In the genomic region with DNA sequence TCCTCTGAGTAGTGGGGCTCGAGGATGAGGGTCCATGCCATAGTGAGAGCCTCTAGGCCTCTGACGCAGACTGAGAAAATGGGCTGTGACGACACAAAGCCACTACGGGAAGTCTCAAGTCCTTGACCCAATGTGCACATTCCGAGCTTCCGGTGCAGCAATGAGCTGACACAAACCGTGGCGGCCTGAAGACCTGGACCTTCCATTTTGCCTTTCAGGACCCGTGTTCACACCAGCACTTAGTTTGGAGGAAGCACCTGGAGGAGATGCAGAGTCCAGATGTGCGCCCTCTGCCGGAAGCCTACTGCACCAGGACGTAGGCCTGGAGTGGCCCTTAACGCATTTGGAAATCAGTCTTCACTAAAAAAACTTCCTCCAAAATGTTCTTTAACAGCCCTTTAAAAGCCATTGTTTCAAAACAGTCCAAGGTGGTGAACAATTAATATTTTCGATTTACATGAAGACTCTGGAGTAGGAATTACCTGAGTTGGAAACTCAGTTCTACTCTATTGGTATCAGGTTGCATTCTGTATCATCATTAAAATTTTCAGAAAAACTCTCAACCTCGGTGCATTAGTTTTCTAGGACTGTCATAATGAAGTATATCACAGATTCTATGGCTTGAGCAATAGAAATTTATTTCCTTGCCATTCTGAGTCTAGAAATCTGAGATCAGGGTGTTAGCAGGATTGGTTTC, we compare ENCODE assay signal across 9 cellular contexts. TPM values are rescaled to one million over a fixed set of nuclear protein-coding genes. Genes with fewer than 3 reads are reported as not detected.
DNase-seq lines count a peak whose midpoint lies in the region; ATAC-seq and TF ChIP-seq lines count a peak whose summit lies in the region.
"Had no signal": no experiment of that assay in that cellular context is flagged by ENCODE, and none has a peak within 500 bp of the region (broad histone marks: within the 10 kb centered on the region; RNA-seq: fewer than 3 reads in every experiment).

No MANE protein-coding gene starts in this region.

- H2BK120ac ChIP-seq in mesendoderm (ENCODE audit: low read depth, low read length): no peak overlapping the region

- no peak overlapping the region for H2BK5ac ChIP-seq in mesendoderm (ENCODE audit: low read length)

- H3K36me3 ChIP-seq in CD4-positive, CD25-positive, alpha-beta regulatory T cell (ENCODE audit: control insufficient read depth, insufficient read depth, low read length): no peaks in the 10 kb centered on the region
- H3K36me3 ChIP-seq in mesendoderm (ENCODE audit: control insufficient read depth, insufficient read depth, low read length): no peaks in the 10 kb centered on the region

- H3K9me3 ChIP-seq in CD4-positive, CD25-positive, alpha-beta regulatory T cell (ENCODE audit: control insufficient read depth in 2 of 2, low read length in 2 of 2): no peaks in the 10 kb centered on the region

- H3K23ac ChIP-seq in mesendoderm (ENCODE audit: low read length): no peak overlapping the region

- no peaks in the 10 kb centered on the region for H3K79me2 ChIP-seq in mesendoderm (ENCODE audit: control insufficient read depth, insufficient read depth, low read length)

- H3K9ac ChIP-seq in mesendoderm (ENCODE audit: low read length): no peak overlapping the region

- no peaks in the 10 kb centered on the region for H3K27me3 Mint-ChIP-seq in CD4-positive, CD25-positive, alpha-beta regulatory T cell
- no peaks in the 10 kb centered on the region for H3K27me3 Mint-ChIP-seq in chondrocyte (ENCODE audit: low read depth)
- H3K27me3 Mint-ChIP-seq in stimulated activated naive B cell treated with anti-CD40 and anti-IgM and Interleukin-4, amounts not matched to agents 10 μg/mL and 1 μg/mL and 100 μg/mL, for 72 hours: no peaks in the 10 kb centered on the region

- H3K36me3 Mint-ChIP-seq in CD4-positive, CD25-positive, alpha-beta regulatory T cell: no peaks in the 10 kb centered on the region
- H3K36me3 Mint-ChIP-seq in chondrocyte (ENCODE audit: low read depth): no peaks in the 10 kb centered on the region
- H3K36me3 Mint-ChIP-seq in stimulated activated naive B cell treated with anti-CD40 and anti-IgM and Interleukin-4, amounts not matched to agents 10 μg/mL and 1 μg/mL and 100 μg/mL, for 72 hours: peaks cover 4 to 6% of the 10 kb centered on the region in 2 donors

- peak; percentile 52 to 56 for ATAC-seq in CD4-positive, CD25-positive, alpha-beta regulatory T cell (ENCODE audit: low read depth in 2 of 2)
- ATAC-seq in HG03521 (IDR thresholded peaks at IDR 0.05; ENCODE audit: unreplicated experiment): peak; percentile 38
- peak; percentile 42 to 43 for ATAC-seq in stimulated activated naive B cell treated with anti-CD40 and anti-IgM and Interleukin-4, amounts not matched to agents 10 μg/mL and 1 μg/mL and 100 μg/mL, for 72 hours (replicated peaks)

- no peak overlapping the region for H3K4ac ChIP-seq in mesendoderm (ENCODE audit: low read depth, low read length)

- peak overlapping the region; percentile 25 to 79 (median 73) for H3K27ac Mint-ChIP-seq in CD4-positive, CD25-positive, alpha-beta regulatory T cell
- no peak overlapping the region for H3K27ac Mint-ChIP-seq in chondrocyte (ENCODE audit: unreplicated experiment)
- peak overlapping the region; percentile 76 for H3K27ac Mint-ChIP-seq in stimulated activated naive B cell treated with anti-CD40 and anti-IgM and Interleukin-4, amounts not matched to agents 10 μg/mL and 1 μg/mL and 100 μg/mL, for 72 hours

- H4K5ac ChIP-seq in mesendoderm (ENCODE audit: low read length): no peak overlapping the region

- H3K4me1 ChIP-seq in CD4-positive, CD25-positive, alpha-beta regulatory T cell (ENCODE audit: control insufficient read depth, insufficient read depth, low read length, poor library complexity, severe bottlenecking): peaks cover 19% of the 10 kb centered on the region
- H3K4me1 ChIP-seq in mesendoderm (ENCODE audit: control insufficient read depth, low read depth, low read length): no peaks in the 10 kb centered on the region

- no peaks in the 10 kb centered on the region for H3K79me1 ChIP-seq in mesendoderm (ENCODE audit: low read length)

- H2AK5ac ChIP-seq in mesendoderm (ENCODE audit: low read length): no peak overlapping the region

- no peaks in the 10 kb centered on the region for H3K27me3 ChIP-seq in CD4-positive, CD25-positive, alpha-beta regulatory T cell (ENCODE audit: control insufficient read depth, insufficient read depth, low read length)
- no peaks in the 10 kb centered on the region for H3K27me3 ChIP-seq in mesendoderm (ENCODE audit: insufficient read depth, low read length, poor library complexity)

- TF ChIP-seq CTCF in chondrocyte (IDR thresholded peaks at IDR 0.05): peak; percentile 81

- H3K4me1 Mint-ChIP-seq in CD4-positive, CD25-positive, alpha-beta regulatory T cell: peaks cover 9 to 30% (median 21%) of the 10 kb centered on the region in 4 donors
- peaks cover 14% of the 10 kb centered on the region for H3K4me1 Mint-ChIP-seq in chondrocyte (ENCODE audit: low read depth)
- peaks cover 37 to 49% of the 10 kb centered on the region in 2 donors for H3K4me1 Mint-ChIP-seq in stimulated activated naive B cell treated with anti-CD40 and anti-IgM and Interleukin-4, amounts not matched to agents 10 μg/mL and 1 μg/mL and 100 μg/mL, for 72 hours

- H3K18ac ChIP-seq in mesendoderm (ENCODE audit: low read length): no peak overlapping the region

- DNase-seq in CD4-positive, CD25-positive, alpha-beta regulatory T cell: peak; percentile 43 to 77 (median 56)
- DNase-seq in activated CD4-positive, alpha-beta T cell treated with anti-CD3 and anti-CD28 coated beads for 1 hour: peak; percentile 47
- DNase-seq in chondrocyte (ENCODE audit: low spot score) (no peak), mesendoderm (peak; percentile 77), NCI-H2081 (lab: John Stamatoyannopoulos, UW) (no peak), NCI-H1048 (lab: John Stamatoyannopoulos, UW) (no peak)
- peak; percentile 55 for DNase-seq in stimulated activated naive B cell treated with anti-CD40 and anti-IgM and Interleukin-4, amounts not matched to agents 10 μg/mL and 1 μg/mL and 100 μg/mL, for 72 hours

- H4K8ac ChIP-seq in mesendoderm (ENCODE audit: low read depth, low read length): no peak overlapping the region

- H3K4me3 ChIP-seq in CD4-positive, CD25-positive, alpha-beta regulatory T cell (ENCODE audit: low read depth, low read length): no peak overlapping the region
- H3K4me3 ChIP-seq in mesendoderm (ENCODE audit: low read length): no peak overlapping the region

- WGBS in mesendoderm (ENCODE audit: extremely low coverage, insufficient coverage, low lambda C conversion rate): no CpG with 5 or more reads among the region's 15 CpGs

- no peak overlapping the region for H3K56ac ChIP-seq in mesendoderm (ENCODE audit: low read length)

- no peak overlapping the region for H3K27ac ChIP-seq in CD4-positive, CD25-positive, alpha-beta regulatory T cell (ENCODE audit: insufficient read depth, low read length, poor library complexity, severe bottlenecking)
- no peak overlapping the region for H3K27ac ChIP-seq in mesendoderm (ENCODE audit: low read depth, low read length)

- no peak overlapping the region for H3K4me2 ChIP-seq in mesendoderm (ENCODE audit: low read length)

- H2BK15ac ChIP-seq in mesendoderm (replicated peaks; ENCODE audit: low read depth): no peak overlapping the region

- H3K4me3 Mint-ChIP-seq in CD4-positive, CD25-positive, alpha-beta regulatory T cell: peak overlapping the region in 1 of 4 donors; percentile 5
- no peak overlapping the region for H3K4me3 Mint-ChIP-seq in chondrocyte (ENCODE audit: unreplicated experiment)
- H3K4me3 Mint-ChIP-seq in stimulated activated naive B cell treated with anti-CD40 and anti-IgM and Interleukin-4, amounts not matched to agents 10 μg/mL and 1 μg/mL and 100 μg/mL, for 72 hours: no peak overlapping the region

- no peaks in the 10 kb centered on the region for H3K9me3 Mint-ChIP-seq in CD4-positive, CD25-positive, alpha-beta regulatory T cell
- no peaks in the 10 kb centered on the region for H3K9me3 Mint-ChIP-seq in chondrocyte (ENCODE audit: low read depth)
- peaks cover 0 to 3% of the 10 kb centered on the region in 2 donors for H3K9me3 Mint-ChIP-seq in stimulated activated naive B cell treated with anti-CD40 and anti-IgM and Interleukin-4, amounts not matched to agents 10 μg/mL and 1 μg/mL and 100 μg/mL, for 72 hours

RNA-seq across cellular contexts. Expression of a gene that starts 33.9 kb away (rescaled TPM):
- 0.57 TPM for total RNA-seq in CD4-positive, CD25-positive, alpha-beta regulatory T cell
- polyA plus RNA-seq in CD4-positive, CD25-positive, alpha-beta regulatory T cell: not detected
- not detected in 3 replicates for total RNA-seq in chondrocyte
- polyA plus RNA-seq in mesendoderm (2013, experiment 1 of 2): not detected
- not detected for polyA plus RNA-seq in mesendoderm (2013, experiment 2 of 2)
- polyA plus RNA-seq: neural cell had no signal

Comparison
In these comparisons a context has a peak if more than half of its experiments do, and no peak if none do; other contexts are left out.
1. DNase-seq: peak in CD4-positive, CD25-positive, alpha-beta regulatory T cell (3 of 3), activated CD4-positive, alpha-beta T cell treated with anti-CD3 and anti-CD28 coated beads for 1 hour (single experiment), mesendoderm (single experiment) and stimulated activated naive B cell treated with anti-CD40 and anti-IgM and Interleukin-4, amounts not matched to agents 10 μg/mL and 1 μg/mL and 100 μg/mL, for 72 hours (single experiment); none in chondrocyte (single experiment), NCI-H2081 (0 of 2) and NCI-H1048 (single experiment).
2. Peak in every context shown above with its lines, with median percentiles within 50 percentile points of each other: ATAC-seq.